Comparison of ENCODE assay signal across 8 cellular contexts in genomic region chr1:85307987-85308836, GRCh38. TPM values are rescaled to one million over a fixed set of nuclear protein-coding genes. Genes with fewer than 3 reads are reported as not detected.
DNase-seq lines count a peak whose midpoint lies in the region; ATAC-seq and TF ChIP-seq lines count a peak whose summit lies in the region.

No MANE protein-coding gene starts in this region.

- no peaks in the 10 kb centered on the region for H3K27me3 ChIP-seq in MG63

- intact Hi-C loops in Right ventricle myocardium superior (cut with DNase I) (loop anchor here (2.0 to 5.0 kb wide), 4 partner anchors 89 to 384 kb away; no protein-coding TSS in a partner anchor), posterior cingulate gyrus (cut with DNase I) (loop anchor here (2.0 to 10.0 kb wide), 3 partner anchors 277 to 711 kb away; partner anchors contain the start of gene CCN1)

- H3K36me3 Mint-ChIP-seq in activated naive CD4-positive, alpha-beta T cell treated with anti-CD3 and anti-CD28 coated beads, Interleukin-2, amount 50 U/mL, for 72 hours = no peaks in the 10 kb centered on the region

- TF ChIP-seq CTCF in GM10266 (IDR thresholded peaks at IDR 0.05; ENCODE audit: control insufficient read depth, insufficient read depth, low read depth, missing control alignments) (peak; percentile 88), HFF-Myc (IDR thresholded peaks at IDR 0.05; ENCODE audit: low read depth, low read length, missing control alignments) (peak; percentile 99)

- H3K36me3 ChIP-seq in MG63 = peaks cover 3% of the 10 kb centered on the region; the same call in 1 of the 2 replicates

- H3K9me3 Mint-ChIP-seq in activated naive CD4-positive, alpha-beta T cell treated with anti-CD3 and anti-CD28 coated beads, Interleukin-2, amount 50 U/mL, for 72 hours = no peaks in the 10 kb centered on the region

- DNase-seq in GM10266 (ENCODE audit: extremely low spot score) = peak; percentile 60
- no peak for DNase-seq in HFF-Myc (ENCODE audit: extremely low read depth, low read depth)
- peak; percentile 83 for DNase-seq in MG63
- peak in 1 of 2 donors; percentile 73 for DNase-seq in activated naive CD4-positive, alpha-beta T cell treated with anti-CD3 and anti-CD28 coated beads, Interleukin-2, amount 50 U/mL, for 72 hours (ENCODE audit: low spot score in 2 of 2)
- DNase-seq in Right ventricle myocardium superior = peak; percentile 92
- peak; percentile 53 to 97 (median 83) for DNase-seq in posterior cingulate gyrus
- DNase-seq in ureter (ENCODE audit: low spot score) = peak; percentile 91

- ATAC-seq in SK-N-SH treated with all-trans-retinoic acid at 6 μM for 48 hours = peak; percentile 98
- peak; percentile 83 to 92 for ATAC-seq in activated naive CD4-positive, alpha-beta T cell treated with anti-CD3 and anti-CD28 coated beads, Interleukin-2, amount 50 U/mL, for 72 hours
- peak; percentile 99 for ATAC-seq in Right ventricle myocardium superior (ENCODE audit: poor library complexity)

- H3K4me3 ChIP-seq in HFF-Myc (replicated peaks; ENCODE audit: low read depth, low read length) (no peak overlapping the region), MG63 (no peak overlapping the region)

- no peaks in the 10 kb centered on the region for H3K9me3 ChIP-seq in MG63

- no peak overlapping the region for H3K27ac Mint-ChIP-seq in activated naive CD4-positive, alpha-beta T cell treated with anti-CD3 and anti-CD28 coated beads, Interleukin-2, amount 50 U/mL, for 72 hours

TF ChIP-seq in SK-N-SH treated with all-trans-retinoic acid at 6 μM for 48 hours, 23 proteins besides CTCF, POLR2A, EP300 and RAD21:
- TF ChIP-seq RARB (CRISPR knock-in tag; IDR thresholded peaks at IDR 0.05) = no peak
- TF ChIP-seq BACH2 (CRISPR knock-in tag; IDR thresholded peaks at IDR 0.05; ENCODE audit: borderline replicate concordance) = no peak
- no peak for TF ChIP-seq ARNTL (CRISPR knock-in tag; IDR thresholded peaks at IDR 0.05; ENCODE audit: borderline replicate concordance, low read depth)
- no peak for TF ChIP-seq ZNF70 (CRISPR knock-in tag; IDR thresholded peaks at IDR 0.05)
- TF ChIP-seq CREB5 (CRISPR knock-in tag; IDR thresholded peaks at IDR 0.05; ENCODE audit: low read depth) = no peak
- TF ChIP-seq CSRNP3 (CRISPR knock-in tag; IDR thresholded peaks at IDR 0.05) = no peak
- no peak for TF ChIP-seq SNAI2 (CRISPR knock-in tag; IDR thresholded peaks at IDR 0.05)
- no peak for TF ChIP-seq GLIS3 (CRISPR knock-in tag; IDR thresholded peaks at IDR 0.05)
- TF ChIP-seq PPARA (CRISPR knock-in tag; IDR thresholded peaks at IDR 0.05; ENCODE audit: borderline replicate concordance) = no peak
- TF ChIP-seq OSR1 (CRISPR knock-in tag; IDR thresholded peaks at IDR 0.05) = no peak
TF ChIP-seq in SK-N-SH treated with all-trans-retinoic acid at 6 μM for 48 hours: peak in this region for 0.

RNA-seq across cellular contexts. Expression of gene BCL10, which starts 31.8 kb away (rescaled TPM):
- 11.3 and 24.9 TPM in 2 replicates for total RNA-seq in MG63 (2014; rRNA removed; shearing (Covaris generic); ENCODE audit: low replicate concordance)
- 10 to 100 TPM; 27.3 to 31.4 TPM for total RNA-seq in activated naive CD4-positive, alpha-beta T cell treated with anti-CD3 and anti-CD28 coated beads, Interleukin-2, amount 50 U/mL, for 72 hours
- 7.9 TPM for total RNA-seq in Right ventricle myocardium superior
- total RNA-seq in ureter = 34.9 TPM

RNA-seq across cellular contexts. Expression of gene C1orf52, which starts 48.8 kb away (rescaled TPM):
- 16.4 and 19.8 TPM in 2 replicates for total RNA-seq in MG63 (2014; rRNA removed; shearing (Covaris generic); ENCODE audit: low replicate concordance)
- total RNA-seq in activated naive CD4-positive, alpha-beta T cell treated with anti-CD3 and anti-CD28 coated beads, Interleukin-2, amount 50 U/mL, for 72 hours = 10 to 100 TPM; 21.0 to 35.4 TPM
- total RNA-seq in Right ventricle myocardium superior (17.8 TPM), ureter (30.0 TPM)
